In the genomic region with DNA sequence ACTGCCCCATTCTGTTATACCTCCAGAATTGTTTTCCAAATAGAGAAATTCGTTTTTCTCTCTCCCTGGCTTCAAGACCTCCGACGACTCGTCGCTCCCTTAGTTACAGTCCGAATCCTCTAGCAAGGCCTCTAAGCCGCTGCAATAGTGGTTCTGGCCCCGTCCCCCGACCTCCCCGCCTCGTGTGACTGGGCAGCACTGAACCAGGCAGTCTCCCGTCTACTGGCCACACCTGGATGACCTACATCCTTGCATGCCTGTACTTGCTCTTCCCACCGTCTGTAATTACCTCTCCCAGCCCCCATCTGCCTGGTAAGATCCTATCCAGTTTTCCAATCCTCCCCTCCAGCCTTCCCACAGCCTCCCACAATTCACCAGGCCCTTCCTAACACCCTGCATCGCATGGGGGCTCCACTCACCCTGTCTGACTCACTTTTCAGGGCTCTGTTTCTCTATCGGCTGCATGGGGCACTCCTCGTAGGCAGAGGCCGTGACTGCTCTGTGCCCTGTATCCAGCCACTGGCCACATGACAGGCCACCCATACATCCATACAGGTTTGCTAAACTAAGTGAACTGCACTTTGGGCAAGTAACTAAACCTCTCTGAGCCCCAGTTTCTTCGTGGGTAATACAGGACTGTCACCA, we compare ENCODE assay signal across 15 cellular contexts. TPM values are rescaled to one million over a fixed set of nuclear protein-coding genes. Genes with fewer than 3 reads are reported as not detected.
DNase-seq lines count a peak whose midpoint lies in the region; ATAC-seq and TF ChIP-seq lines count a peak whose summit lies in the region.
"Had no signal": no experiment of that assay in that cellular context is flagged by ENCODE, and none has a peak within 500 bp of the region (broad histone marks: within the 10 kb centered on the region; RNA-seq: fewer than 3 reads in every experiment).

No MANE protein-coding gene starts in this region.

- no peaks in the 10 kb centered on the region for H3F3A ChIP-seq in PC-9 (ENCODE audit: insufficient read depth, low read depth)

- peak overlapping the region; percentile 15 for H3K4me3 Mint-ChIP-seq in T-helper 17 cell
- no peak overlapping the region for H3K4me3 Mint-ChIP-seq in stimulated activated naive CD8-positive, alpha-beta T cell treated with anti-CD3 and anti-CD28 coated beads, Interleukin-15, amount 100 ng/mL, for 72 hours
- H3K4me3 Mint-ChIP-seq: CD4-positive, CD25-positive, alpha-beta regulatory T cell had no signal

- H3K27me3 ChIP-seq in lower lobe of right lung (ENCODE audit: low read depth): no peaks in the 10 kb centered on the region
- no peaks in the 10 kb centered on the region for H3K27me3 ChIP-seq in PC-9 (ENCODE audit: insufficient read depth, low read depth)
- H3K27me3 ChIP-seq: gastrocnemius medialis had no signal

- no peaks in the 10 kb centered on the region for H3K27me3 Mint-ChIP-seq in T-helper 17 cell
- no peaks in the 10 kb centered on the region for H3K27me3 Mint-ChIP-seq in stimulated activated naive CD8-positive, alpha-beta T cell treated with anti-CD3 and anti-CD28 coated beads, Interleukin-15, amount 100 ng/mL, for 72 hours

- ATAC-seq in T-helper 17 cell: no peak
- ATAC-seq in lower lobe of right lung: peak; percentile 7 to 16
- peak; percentile 5 for ATAC-seq in stimulated activated naive CD8-positive, alpha-beta T cell treated with anti-CD3 and anti-CD28 coated beads, Interleukin-15, amount 100 ng/mL, for 72 hours
- ATAC-seq in GM19452 (IDR thresholded peaks at IDR 0.05; ENCODE audit: unreplicated experiment): no peak

- no TSS peak for BruUV-seq in PC-9 (replicated peaks; lab: Mats Ljungman, UMichigan)

- H2AFZ ChIP-seq in PC-9: no peak overlapping the region

- TF ChIP-seq CTCF in coronary artery (IDR thresholded peaks at IDR 0.05): no peak
- TF ChIP-seq CTCF in lower lobe of right lung (IDR thresholded peaks at IDR 0.05): no peak
- TF ChIP-seq CTCF in PC-9 (conservative IDR thresholded peaks at IDR 0.05): no peak

- H3K4me3 ChIP-seq in coronary artery (no peak overlapping the region), lower lobe of right lung (no peak overlapping the region), PC-9 (no peak overlapping the region)
- H3K4me3 ChIP-seq: gastrocnemius medialis, psoas muscle had no signal

- peaks cover 2% of the 10 kb centered on the region for H3K36me3 Mint-ChIP-seq in T-helper 17 cell (ENCODE audit: low read depth)

- no peak for DNase-seq in T-helper 17 cell
- peak; percentile 28 for DNase-seq in coronary artery (ENCODE audit: low spot score)
- peak; percentile 23 for DNase-seq in lower lobe of right lung
- no peak for DNase-seq in stimulated activated naive CD8-positive, alpha-beta T cell treated with anti-CD3 and anti-CD28 coated beads, Interleukin-15, amount 100 ng/mL, for 72 hours
- DNase-seq in T1000 (lab: John Stamatoyannopoulos, UW): no peak
- no peak for DNase-seq in PC-9
- DNase-seq in stimulated activated CD4-positive, alpha-beta T cell treated with anti-CD3 and anti-CD28 coated beads, Interleukin-1b, Interleukin-23, amount 100 ng/mL, for 48 hours: no peak
- DNase-seq: activated CD4-positive, alpha-beta T cell treated with anti-CD3 and anti-CD28 coated beads for 4 hours; CD4-positive, CD25-positive, alpha-beta regulatory T cell; cortex of kidney; gastrocnemius medialis; GF-D8; NCI-H2081 treated with DMSO at 0.1 percent for 48 hours had no signal

- H3K4me2 ChIP-seq in PC-9: no peak overlapping the region

- peaks cover 12% of the 10 kb centered on the region for H3K4me1 Mint-ChIP-seq in T-helper 17 cell
- H3K4me1 Mint-ChIP-seq in stimulated activated naive CD8-positive, alpha-beta T cell treated with anti-CD3 and anti-CD28 coated beads, Interleukin-15, amount 100 ng/mL, for 72 hours: peaks cover 14% of the 10 kb centered on the region

- no peaks in the 10 kb centered on the region for H3K9me3 ChIP-seq in T-helper 17 cell (ENCODE audit: control insufficient read depth, low read length, poor library complexity, severe bottlenecking)
- H3K9me3 ChIP-seq in lower lobe of right lung: no peaks in the 10 kb centered on the region
- 0 out of 2 replicates have a peak, but pooled peaks cover 4% of the 10 kb centered on the region for H3K9me3 ChIP-seq in PC-9 (ENCODE audit: insufficient read depth, low read depth)
- H3K9me3 ChIP-seq: gastrocnemius medialis, psoas muscle had no signal

- POLR2A ChIA-PET in PC-9 (lab: Charles Lee; ENCODE audit: unreplicated experiment): no interaction called here

- CTCF ChIA-PET in PC-9 (lab: Charles Lee): no interaction called here

- H3K79me2 ChIP-seq in PC-9 (ENCODE audit: low read depth): no peaks in the 10 kb centered on the region

- H3K27ac ChIP-seq in coronary artery (no peak overlapping the region), lower lobe of right lung (peak overlapping the region; percentile 67), PC-9 (no peak overlapping the region)
- H3K27ac ChIP-seq: psoas muscle had no signal

- H3K36me3 ChIP-seq in lower lobe of right lung (no peaks in the 10 kb centered on the region), PC-9 (ENCODE audit: low read depth) (no peaks in the 10 kb centered on the region)
- H3K36me3 ChIP-seq: gastrocnemius medialis had no signal

- peaks cover 24 to 27% of the 10 kb centered on the region in 2 donors for H3K9me3 Mint-ChIP-seq in stimulated activated naive CD8-positive, alpha-beta T cell treated with anti-CD3 and anti-CD28 coated beads, Interleukin-15, amount 100 ng/mL, for 72 hours

- H3K27ac Mint-ChIP-seq in T-helper 17 cell: no peak overlapping the region
- H3K27ac Mint-ChIP-seq in stimulated activated naive CD8-positive, alpha-beta T cell treated with anti-CD3 and anti-CD28 coated beads, Interleukin-15, amount 100 ng/mL, for 72 hours: peak overlapping the region; percentile 68 to 82
- H3K27ac Mint-ChIP-seq: CD4-positive, CD25-positive, alpha-beta regulatory T cell had no signal

- no peaks in the 10 kb centered on the region for H4K20me1 ChIP-seq in PC-9 (ENCODE audit: insufficient read depth)

- peaks cover 26% of the 10 kb centered on the region for H3K4me1 ChIP-seq in lower lobe of right lung
- no peaks in the 10 kb centered on the region for H3K4me1 ChIP-seq in PC-9 (replicated peaks; ENCODE audit: insufficient read depth)

- intact Hi-C loops in lower lobe of right lung (cut with DNase I) (no loop called here), PC-9 (cut with micrococcal nuclease; ENCODE audit: unreplicated experiment) (no loop called here)

- H3K9me2 ChIP-seq in PC-9 (ENCODE audit: insufficient read depth): no peaks in the 10 kb centered on the region

RNA-seq across cellular contexts. Expression of gene XXYLT1, which starts 32.9 kb away (rescaled TPM):
- total RNA-seq in T-helper 17 cell: 1 to 10 TPM; 7.6 to 7.7 TPM
- 8.9 TPM for total RNA-seq in lower lobe of right lung
- total RNA-seq in PC-9 (2021): 13.3 and 14.6 TPM in 2 replicates

Comparison
In these comparisons a context has a peak if more than half of its experiments do, and no peak if none do; other contexts are left out.
1. ATAC-seq: peak in lower lobe of right lung (2 of 2) and stimulated activated naive CD8-positive, alpha-beta T cell treated with anti-CD3 and anti-CD28 coated beads, Interleukin-15, amount 100 ng/mL, for 72 hours (single experiment); none in T-helper 17 cell (single experiment) and GM19452 (single experiment).
2. DNase-seq: peak in coronary artery (single experiment) and lower lobe of right lung (single experiment); none in T-helper 17 cell (0 of 3), stimulated activated naive CD8-positive, alpha-beta T cell treated with anti-CD3 and anti-CD28 coated beads, Interleukin-15, amount 100 ng/mL, for 72 hours (0 of 2), T1000 (single experiment), PC-9 (0 of 2) and stimulated activated CD4-positive, alpha-beta T cell treated with anti-CD3 and anti-CD28 coated beads, Interleukin-1b, Interleukin-23, amount 100 ng/mL, for 48 hours (single experiment).